19 cellular contexts compared by ENCODE assay signal in genomic region chr20:1858859-1859258, GRCh38. TPM values are rescaled to one million over a fixed set of nuclear protein-coding genes. Genes with fewer than 3 reads are reported as not detected.
"Had no signal": no experiment of that assay in that cellular context is flagged by ENCODE, and none has a peak within 500 bp of the region (broad histone marks: within the 10 kb centered on the region; RNA-seq: fewer than 3 reads in every experiment).

No MANE protein-coding gene starts in this region.

- H3K27ac ChIP-seq: esophagus squamous epithelium, skin epidermis, transverse colon had no signal

- H3K4me3 ChIP-seq: esophagus squamous epithelium, skin epidermis, transverse colon had no signal

- H3K9me3 Mint-ChIP-seq: activated CD4-positive, alpha-beta memory T cell treated with anti-CD3 and anti-CD28 coated beads for 36 hours; activated T-cell treated with anti-CD3 and anti-CD28 coated beads, Interleukin-2, amount 50 U/mL, for 24 hours; natural killer cell treated with Interleukin-12 subunit alpha and Interleukin-12 subunit beta and Interleukin-15 and Interleukin-18, amount 100 ng/mL, for 72 hours had no signal

- H3K36me3 ChIP-seq: esophagus squamous epithelium, transverse colon had no signal

- FAIRE-seq: colon, endothelial cell of umbilical vein had no signal

- ATAC-seq: activated CD4-positive, alpha-beta T cell treated with anti-CD3 and anti-CD28 coated beads for 36 hours; left ventricle myocardium superior; natural killer cell treated with Interleukin-12 subunit alpha and Interleukin-12 subunit beta and Interleukin-15 and Interleukin-18, amount 100 ng/mL, for 72 hours had no signal

- H3K9me3 ChIP-seq: esophagus squamous epithelium, transverse colon had no signal

- H3K27me3 ChIP-seq: esophagus squamous epithelium, transverse colon had no signal

- H3K27ac Mint-ChIP-seq: activated CD4-positive, alpha-beta memory T cell treated with anti-CD3 and anti-CD28 coated beads for 36 hours; activated CD4-positive, alpha-beta T cell treated with anti-CD3 and anti-CD28 coated beads for 36 hours; activated T-cell treated with anti-CD3 and anti-CD28 coated beads, Interleukin-2, amount 50 U/mL, for 24 hours; natural killer cell treated with Interleukin-12 subunit alpha and Interleukin-12 subunit beta and Interleukin-15 and Interleukin-18, amount 100 ng/mL, for 72 hours had no signal

- DNase-seq: activated CD4-positive, alpha-beta memory T cell treated with anti-CD3 and anti-CD28 coated beads for 36 hours; activated CD4-positive, alpha-beta T cell treated with anti-CD3 and anti-CD28 coated beads for 36 hours; activated naive CD4-positive, alpha-beta T cell treated with anti-CD3 and anti-CD28 coated beads, Interleukin-2, amount 50 U/mL, for 16 hours; activated T-cell treated with anti-CD3 and anti-CD28 coated beads, Interleukin-2, amount 50 U/mL, for 24 hours; caudate nucleus; effector CD4-positive, alpha-beta T cell; esophagus squamous epithelium; foreskin fibroblast; left ventricle myocardium superior; mesendoderm; nucleus accumbens; stimulated activated CD4-positive, alpha-beta T cell treated with anti-CD3 and anti-CD28 coated beads, Interleukin-4, amount 100 ng/mL, for 4 hours; stimulated activated CD8-positive, alpha-beta memory T cell treated with anti-CD3 and anti-CD28 coated beads, Interleukin-4, amount 100 ng/mL, for 48 hours; stimulated activated naive CD4-positive, alpha-beta T cell treated with Interleukin-2 at 50 U/mL for 16 hours; transverse colon had no signal

- H3K4me3 Mint-ChIP-seq: activated CD4-positive, alpha-beta memory T cell treated with anti-CD3 and anti-CD28 coated beads for 36 hours; activated CD4-positive, alpha-beta T cell treated with anti-CD3 and anti-CD28 coated beads for 36 hours; activated T-cell treated with anti-CD3 and anti-CD28 coated beads, Interleukin-2, amount 50 U/mL, for 24 hours; natural killer cell treated with Interleukin-12 subunit alpha and Interleukin-12 subunit beta and Interleukin-15 and Interleukin-18, amount 100 ng/mL, for 72 hours had no signal

- H3K4me1 Mint-ChIP-seq: activated CD4-positive, alpha-beta T cell treated with anti-CD3 and anti-CD28 coated beads for 36 hours had no signal

- H3K36me3 Mint-ChIP-seq: activated CD4-positive, alpha-beta memory T cell treated with anti-CD3 and anti-CD28 coated beads for 36 hours; natural killer cell treated with Interleukin-12 subunit alpha and Interleukin-12 subunit beta and Interleukin-15 and Interleukin-18, amount 100 ng/mL, for 72 hours had no signal

RNA-seq across cellular contexts. Expression of gene SIRPA, which starts 36.3 kb away (rescaled TPM):
- total RNA-seq: activated CD4-positive, alpha-beta memory T cell treated with anti-CD3 and anti-CD28 coated beads for 36 hours had no signal
